In genomic region chr19:6312018-6312417, GRCh38 we compare ENCODE assay signal across 29 cellular contexts. TPM values are rescaled to one million over a fixed set of nuclear protein-coding genes. Genes with fewer than 3 reads are reported as not detected.
DNase-seq lines count a peak whose midpoint lies in the region; ATAC-seq and TF ChIP-seq lines count a peak whose summit lies in the region.
"Had no signal": no experiment of that assay in that cellular context is flagged by ENCODE, and none has a peak within 500 bp of the region (broad histone marks: within the 10 kb centered on the region; RNA-seq: fewer than 3 reads in every experiment).

No MANE protein-coding gene starts in this region.

- H3K4me3 Mint-ChIP-seq in natural killer cell treated with Interleukin-12 subunit alpha and Interleukin-12 subunit beta and Interleukin-15 and Interleukin-18, amount 100 ng/mL, for 72 hours: no peak overlapping the region
- H3K4me3 Mint-ChIP-seq in natural killer cell: no peak overlapping the region
- H3K4me3 Mint-ChIP-seq: activated naive CD8-positive, alpha-beta T cell treated with anti-CD3 and anti-CD28 coated beads, Interleukin-2, amount 50 U/mL, for 24 hours; HFFc6 had no signal

- H3K9me3 ChIP-seq in OCI-LY3 (ENCODE audit: insufficient read depth, low read length) (no peaks in the 10 kb centered on the region), MM.1S (replicated peaks; ENCODE audit: insufficient read depth, low read length) (no peaks in the 10 kb centered on the region)
- H3K9me3 ChIP-seq: colonic mucosa, pancreas, sigmoid colon, SJCRH30, upper lobe of right lung had no signal

- H3K27ac Mint-ChIP-seq in natural killer cell treated with Interleukin-12 subunit alpha and Interleukin-12 subunit beta and Interleukin-15 and Interleukin-18, amount 100 ng/mL, for 72 hours: no peak overlapping the region
- H3K27ac Mint-ChIP-seq in natural killer cell: no peak overlapping the region
- H3K27ac Mint-ChIP-seq: activated naive CD8-positive, alpha-beta T cell treated with anti-CD3 and anti-CD28 coated beads, Interleukin-2, amount 50 U/mL, for 24 hours; HFFc6 had no signal

- H3K4me3 ChIP-seq in OCI-LY3 (ENCODE audit: low read length) (no peak overlapping the region), choroid plexus epithelial cell (ENCODE audit: low read depth, low read length) (no peak overlapping the region), MM.1S (ENCODE audit: low read length) (no peak overlapping the region)
- H3K4me3 ChIP-seq: colonic mucosa, pancreas, sigmoid colon, SJCRH30, upper lobe of right lung had no signal

- H4K20me1 ChIP-seq in OCI-LY3 (ENCODE audit: insufficient read depth, low read length) (no peaks in the 10 kb centered on the region), MM.1S (ENCODE audit: insufficient read depth, low read length) (no peaks in the 10 kb centered on the region)

- no peak for TF ChIP-seq CTCF in natural killer cell (IDR thresholded peaks at IDR 0.05)
- TF ChIP-seq CTCF in OCI-LY3 (IDR thresholded peaks at IDR 0.05; ENCODE audit: low read depth, low read length): peak; percentile 17; the same call in 1 of the 2 replicates
- peak; percentile 22 for TF ChIP-seq CTCF in choroid plexus epithelial cell (conservative IDR thresholded peaks at IDR 0.05; ENCODE audit: low read depth, low read length)
- no peak for TF ChIP-seq CTCF in MM.1S (IDR thresholded peaks at IDR 0.05; ENCODE audit: low read length)

- H3K27me3 ChIP-seq in OCI-LY3 (ENCODE audit: low read depth, low read length): peaks cover 4% of the 10 kb centered on the region; the same call in 1 of the 2 replicates
- H3K27me3 ChIP-seq in MM.1S (replicated peaks; ENCODE audit: insufficient read depth, low read length): peaks cover 87% of the 10 kb centered on the region
- H3K27me3 ChIP-seq: colonic mucosa, pancreas, sigmoid colon, SJCRH30, upper lobe of right lung had no signal

- H3K36me3 Mint-ChIP-seq in natural killer cell treated with Interleukin-12 subunit alpha and Interleukin-12 subunit beta and Interleukin-15 and Interleukin-18, amount 100 ng/mL, for 72 hours: no peaks in the 10 kb centered on the region
- H3K36me3 Mint-ChIP-seq in natural killer cell: no peaks in the 10 kb centered on the region

- H3K36me3 ChIP-seq in OCI-LY3 (replicated peaks; ENCODE audit: low read depth, low read length) (no peaks in the 10 kb centered on the region), MM.1S (replicated peaks; ENCODE audit: insufficient read depth, low read length) (no peaks in the 10 kb centered on the region)
- H3K36me3 ChIP-seq: colonic mucosa, pancreas, sigmoid colon, SJCRH30, upper lobe of right lung had no signal

- intact Hi-C loops in natural killer cell (cut with micrococcal nuclease): no loop called here

- ATAC-seq in natural killer cell treated with Interleukin-12 subunit alpha and Interleukin-12 subunit beta and Interleukin-15 and Interleukin-18, amount 100 ng/mL, for 72 hours: no peak
- ATAC-seq in natural killer cell: no peak
- no peak for ATAC-seq in GM18909 (IDR thresholded peaks at IDR 0.05; ENCODE audit: poor library complexity, unreplicated experiment)
- ATAC-seq: activated naive CD8-positive, alpha-beta T cell treated with anti-CD3 and anti-CD28 coated beads, Interleukin-2, amount 50 U/mL, for 24 hours; left colon; naive thymus-derived CD8-positive, alpha-beta T cell; pancreas; upper lobe of right lung had no signal

- no peaks in the 10 kb centered on the region for H3K4me1 Mint-ChIP-seq in natural killer cell treated with Interleukin-12 subunit alpha and Interleukin-12 subunit beta and Interleukin-15 and Interleukin-18, amount 100 ng/mL, for 72 hours (ENCODE audit: low read depth in 2 of 2)
- H3K4me1 Mint-ChIP-seq in natural killer cell: no peaks in the 10 kb centered on the region
- H3K4me1 Mint-ChIP-seq: activated naive CD8-positive, alpha-beta T cell treated with anti-CD3 and anti-CD28 coated beads, Interleukin-2, amount 50 U/mL, for 24 hours had no signal

- H3K27ac ChIP-seq in OCI-LY3 (ENCODE audit: low read length): no peak overlapping the region
- no peak overlapping the region for H3K27ac ChIP-seq in MM.1S (ENCODE audit: low read length)
- H3K27ac ChIP-seq: colonic mucosa, pancreas, sigmoid colon, SJCRH30, upper lobe of right lung had no signal

- H3K79me2 ChIP-seq in OCI-LY3 (ENCODE audit: low read length) (no peaks in the 10 kb centered on the region), MM.1S (ENCODE audit: low read length) (no peaks in the 10 kb centered on the region)

- no peaks in the 10 kb centered on the region for H3K9me2 ChIP-seq in MM.1S (replicated peaks; ENCODE audit: insufficient read depth, low read length)

- no peaks in the 10 kb centered on the region for H3F3A ChIP-seq in MM.1S (ENCODE audit: insufficient read depth, low read length)

- no peaks in the 10 kb centered on the region for H3K4me1 ChIP-seq in OCI-LY3 (ENCODE audit: low read length)
- no peaks in the 10 kb centered on the region for H3K4me1 ChIP-seq in MM.1S (ENCODE audit: low read length)
- H3K4me1 ChIP-seq: colonic mucosa, pancreas, sigmoid colon, SJCRH30, upper lobe of right lung had no signal

- peak; percentile 5 for DNase-seq in natural killer cell treated with Interleukin-12 subunit alpha and Interleukin-12 subunit beta and Interleukin-15 and Interleukin-18, amount 100 ng/mL, for 72 hours (ENCODE audit: low spot score)
- DNase-seq in natural killer cell (no peak), choroid plexus epithelial cell (ENCODE audit: low read depth) (no peak), NCI-H526 (lab: John Stamatoyannopoulos, UW) (no peak), AG08395 (ENCODE audit: low spot score) (no peak), MM.1S (no peak)
- DNase-seq: activated CD4-positive, alpha-beta T cell treated with anti-CD3 and anti-CD28 coated beads, Interleukin-2, amount 50 U/mL, for 48 hours; activated effector memory CD4-positive, alpha-beta T cell treated with Interleukin-2 at 50 U/mL for 16 hours; activated naive CD8-positive, alpha-beta T cell treated with anti-CD3 and anti-CD28 coated beads, Interleukin-2, amount 50 U/mL, for 24 hours; colonic mucosa; GF-D8; glutamatergic neuron; HFFc6; mesendoderm; naive thymus-derived CD8-positive, alpha-beta T cell; NCI-H1105 treated with DMSO at 0.1 percent for 48 hours; NCI-H2029 treated with DMSO at 0.1 percent for 48 hours; NCI-H345; NCI-H82; pancreas; sigmoid colon; stimulated activated CD4-positive, alpha-beta T cell treated with anti-CD3 and anti-CD28 coated beads, Interleukin-15, amount 100 ng/mL, for 24 hours; T-helper 2 cell; upper lobe of right lung had no signal

- H2AFZ ChIP-seq in OCI-LY3 (ENCODE audit: low read depth, low read length): no peak overlapping the region
- H2AFZ ChIP-seq in MM.1S (ENCODE audit: low read length): no peak overlapping the region

- H3K9ac ChIP-seq in OCI-LY3 (ENCODE audit: low read length) (no peak overlapping the region), MM.1S (ENCODE audit: low read length) (no peak overlapping the region)

- H3K4me2 ChIP-seq in OCI-LY3 (ENCODE audit: low read length) (no peak overlapping the region), MM.1S (ENCODE audit: low read depth, low read length) (no peak overlapping the region)

- H3K27me3 Mint-ChIP-seq in natural killer cell treated with Interleukin-12 subunit alpha and Interleukin-12 subunit beta and Interleukin-15 and Interleukin-18, amount 100 ng/mL, for 72 hours: peaks cover 7 to 9% of the 10 kb centered on the region in 2 donors
- H3K27me3 Mint-ChIP-seq in natural killer cell (ENCODE audit: low read depth in 2 of 2): peaks cover 0 to 7% of the 10 kb centered on the region in 2 donors

- no peaks in the 10 kb centered on the region for H3K9me3 Mint-ChIP-seq in natural killer cell treated with Interleukin-12 subunit alpha and Interleukin-12 subunit beta and Interleukin-15 and Interleukin-18, amount 100 ng/mL, for 72 hours
- H3K9me3 Mint-ChIP-seq in natural killer cell: no peaks in the 10 kb centered on the region
- H3K9me3 Mint-ChIP-seq: activated naive CD8-positive, alpha-beta T cell treated with anti-CD3 and anti-CD28 coated beads, Interleukin-2, amount 50 U/mL, for 24 hours had no signal

RNA-seq across cellular contexts. Expression of gene ACER1, which starts 21.4 kb away (rescaled TPM):
- not detected for total RNA-seq in natural killer cell treated with Interleukin-12 subunit alpha and Interleukin-12 subunit beta and Interleukin-15 and Interleukin-18, amount 100 ng/mL, for 72 hours
- total RNA-seq in natural killer cell: under 1 TPM in 2 of 3 donors, not detected in 1; 0.25 to 0.35 TPM
- total RNA-seq: colonic mucosa, HFFc6, left colon, LHCN-M2, pancreas, sigmoid colon, SJCRH30, upper lobe of right lung had no signal

RNA-seq across cellular contexts. Expression of gene MLLT1, which starts 32.2 kb away (rescaled TPM):
- 100 to 1,000 TPM in 1 of 2 donors, 10 to 100 TPM in 1; 44.7 to 104 TPM for total RNA-seq in natural killer cell treated with Interleukin-12 subunit alpha and Interleukin-12 subunit beta and Interleukin-15 and Interleukin-18, amount 100 ng/mL, for 72 hours
- 10 to 100 TPM; 30.2 to 43.8 (median 36.6) TPM for total RNA-seq in natural killer cell

RNA-seq across cellular contexts. Expression of gene CLPP, which starts 49.3 kb away (rescaled TPM):
- 100 to 1,000 TPM; 115 to 146 TPM for total RNA-seq in natural killer cell treated with Interleukin-12 subunit alpha and Interleukin-12 subunit beta and Interleukin-15 and Interleukin-18, amount 100 ng/mL, for 72 hours
- 10 to 100 TPM; 40.8 to 61.4 (median 46.1) TPM for total RNA-seq in natural killer cell

Comparison
In these comparisons a context has a peak if more than half of its experiments do, and no peak if none do; other contexts are left out.
1. CTCF ChIP-seq: peak in OCI-LY3 (single experiment) and choroid plexus epithelial cell (single experiment); none in natural killer cell (single experiment) and MM.1S (single experiment).